Comparison of ENCODE assay signal across 7 cellular contexts in genomic region chr1:222906271-222906739, GRCh38.
DNase-seq lines count a peak whose midpoint lies in the region; ATAC-seq, FAIRE-seq and TF ChIP-seq lines count a peak whose summit lies in the region.
"Not testable (repeated sequence)": the region's sequence is repeated elsewhere in the genome, so short reads cannot be mapped to it uniquely, and the experiment has no call there.

No MANE protein-coding gene starts in this region.

- not testable (repeated sequence) for H3K36me3 Mint-ChIP-seq in endodermal cell (ENCODE audit: low read depth)

- not testable (repeated sequence) for H3K9me3 ChIP-seq in DND-41 (ENCODE audit: insufficient read depth, low read length, severe bottlenecking); Panc1 (ENCODE audit: control insufficient read depth, insufficient read depth, low read depth, low read length); K562 (replicated peaks; ENCODE audit: control insufficient read depth, insufficient read depth, low read depth, low read length); endodermal cell (ENCODE audit: control insufficient read depth, low read length)

- not testable (repeated sequence) for H3K27me3 Mint-ChIP-seq in endodermal cell (ENCODE audit: insufficient read depth)

- H2BK5ac ChIP-seq in mesendoderm (ENCODE audit: low read length): not testable (repeated sequence)

- H3K9me1 ChIP-seq in K562 (ENCODE audit: control insufficient read depth, insufficient read depth, low read length): not testable (repeated sequence)

- not testable (repeated sequence) for H3K4me3 Mint-ChIP-seq in endodermal cell

- not testable (repeated sequence) for H3K79me1 ChIP-seq in mesendoderm (ENCODE audit: low read length)

- H3K4me2 ChIP-seq in DND-41 (ENCODE audit: insufficient read depth, low read length); mesendoderm (ENCODE audit: low read length): not testable (repeated sequence)
- 0 out of 2 replicates have a peak overlapping the region, but pooled peaks have one; percentile 16 for H3K4me2 ChIP-seq in K562 (ENCODE audit: insufficient read depth, low read length)

- TF ChIP-seq CTCF in 22Rv1 (IDR thresholded peaks at IDR 0.05): peak; percentile 45
- TF ChIP-seq CTCF in DND-41 (IDR thresholded peaks at IDR 0.05; ENCODE audit: borderline replicate concordance, extremely low read depth, low read length, poor library complexity, severe bottlenecking): peak; percentile 27
- peak; percentile 21 for TF ChIP-seq CTCF in Panc1 (IDR thresholded peaks at IDR 0.05)
- 0 out of 6 replicates have a peak, but pooled peaks of 1 of the 3 experiments have one; percentile 5 for TF ChIP-seq CTCF in K562 (IDR thresholded peaks at IDR 0.05 in 2 of 3, conservative IDR thresholded peaks at IDR 0.05 in 1 of 3; ENCODE audit: insufficient read depth in 2 of 3, low read depth in 1 of 3, low read length in 3 of 3)
- TF ChIP-seq CTCF in endodermal cell (conservative IDR thresholded peaks at IDR 0.05): peak; percentile 51

- not testable (repeated sequence) for H3K4me1 ChIP-seq in DND-41 (ENCODE audit: insufficient read depth, low read length); Panc1 (ENCODE audit: control insufficient read depth, insufficient read depth, low read length); K562 (replicated peaks in 1 of 2; ENCODE audit: control insufficient read depth in 2 of 2, insufficient read depth in 2 of 2, low read length in 2 of 2); endodermal cell (ENCODE audit: control insufficient read depth, insufficient read depth, low read length); mesendoderm (ENCODE audit: control insufficient read depth, low read depth, low read length)

- H3K36me3 ChIP-seq in DND-41 (ENCODE audit: insufficient read depth, low read length); Panc1 (ENCODE audit: control insufficient read depth, insufficient read depth, low read length); K562 (ENCODE audit: control insufficient read depth, insufficient read depth, low read length); endodermal cell (ENCODE audit: control insufficient read depth, insufficient read depth, low read length); mesendoderm (ENCODE audit: control insufficient read depth, insufficient read depth, low read length): not testable (repeated sequence)

- DNase-seq in DND-41; Panc1 (ENCODE audit: low read depth, low spot score): not testable (repeated sequence)
- DNase-seq in NCI-H2171 treated with DMSO at 0.1 percent for 48 hours (lab: John Stamatoyannopoulos, UW) (peak; percentile 17), K562 (ENCODE audit: extremely low read depth in 1 of 4, low spot score in 3 of 4) (peak in 1 of 4 experiments; percentile 36), endodermal cell (peak; percentile 56), mesendoderm (peak; percentile 37)

- not testable (repeated sequence) for H3K56ac ChIP-seq in mesendoderm (ENCODE audit: low read length)

- H4K8ac ChIP-seq in mesendoderm (ENCODE audit: low read depth, low read length): not testable (repeated sequence)

- H3K79me2 ChIP-seq in DND-41 (ENCODE audit: insufficient read depth, low read length); K562 (ENCODE audit: control insufficient read depth, insufficient read depth, low read length); mesendoderm (ENCODE audit: control insufficient read depth, insufficient read depth, low read length): not testable (repeated sequence)

- not testable (repeated sequence) for H3K4me3 ChIP-seq in DND-41 (ENCODE audit: low read depth in 1 of 2, low read length in 2 of 2); Panc1 (ENCODE audit: low read depth in 2 of 2, low read length in 2 of 2); K562; endodermal cell (ENCODE audit: low read length); mesendoderm (ENCODE audit: low read length)

- H3K18ac ChIP-seq in mesendoderm (ENCODE audit: low read length): not testable (repeated sequence)

- not testable (repeated sequence) for H2BK120ac ChIP-seq in mesendoderm (ENCODE audit: low read depth, low read length)

- H3K27ac ChIP-seq in 22Rv1; DND-41 (ENCODE audit: low read length); Panc1 (ENCODE audit: low read length); endodermal cell (ENCODE audit: low read depth, low read length); mesendoderm (ENCODE audit: low read depth, low read length): not testable (repeated sequence)
- peak overlapping the region; percentile 60; the same call in 1 of the 3 replicates for H3K27ac ChIP-seq in K562 (ENCODE audit: extremely low read depth, low read depth, low read length)

- H3K4me1 Mint-ChIP-seq in endodermal cell: not testable (repeated sequence)

- not testable (repeated sequence) for H3K27me3 ChIP-seq in DND-41 (ENCODE audit: insufficient read depth, low read length, poor library complexity); Panc1 (ENCODE audit: control insufficient read depth, insufficient read depth, low read length); K562 (ENCODE audit: control insufficient read depth in 2 of 2, insufficient read depth in 2 of 2, low read length in 2 of 2); endodermal cell (ENCODE audit: control insufficient read depth, insufficient read depth, low read length, poor library complexity, severe bottlenecking); mesendoderm (ENCODE audit: insufficient read depth, low read length, poor library complexity)

- H3K9ac ChIP-seq in DND-41 (ENCODE audit: low read depth, low read length); endodermal cell (ENCODE audit: extremely low read depth, low read length, poor library complexity, severe bottlenecking); mesendoderm (ENCODE audit: low read length): not testable (repeated sequence)
- peak overlapping the region in 1 of 2 experiments; percentile 32; a peak in 1 of 4 replicates for H3K9ac ChIP-seq in K562 (ENCODE audit: insufficient read depth in 1 of 2, low read depth in 2 of 2, low read length in 2 of 2)

- TF ChIP-seq RAD21 in K562 (CRISPR knock-in tag; conservative IDR thresholded peaks at IDR 0.05 in 1 of 2, IDR thresholded peaks at IDR 0.05 in 1 of 2): not testable (repeated sequence)

- not testable (repeated sequence) for H4K5ac ChIP-seq in mesendoderm (ENCODE audit: low read length)

- H3K27ac Mint-ChIP-seq in endodermal cell: not testable (repeated sequence)

- H2AFZ ChIP-seq in DND-41 (ENCODE audit: low read depth, low read length): not testable (repeated sequence)
- peak overlapping the region; percentile 85 for H2AFZ ChIP-seq in K562 (ENCODE audit: low read depth, low read length)

- H2AK5ac ChIP-seq in mesendoderm (ENCODE audit: low read length): not testable (repeated sequence)

- CTCF ChIA-PET in Panc1 (lab: Charles Lee): not testable (repeated sequence)
- CTCF ChIA-PET in K562 (lab: Yijun Ruan, JAX; ENCODE audit: low intra/inter-chr PET ratio): interaction anchor here (0.7 kb wide), 1 partner anchor 1643 kb away, joined by 3 read pairs; no protein-coding TSS in a partner anchor

- H2BK15ac ChIP-seq in mesendoderm (replicated peaks; ENCODE audit: low read depth): not testable (repeated sequence)

- TF ChIP-seq POLR2A in K562 (conservative IDR thresholded peaks at IDR 0.05): not testable (repeated sequence)

- not testable (repeated sequence) for BruUV-seq in Panc1 (replicated peaks; lab: Mats Ljungman, UMichigan); K562 (replicated peaks; lab: Mats Ljungman, UMichigan)

- ATAC-seq in DND-41 (ENCODE audit: insufficient read depth, low read depth); Panc1: not testable (repeated sequence)
- ATAC-seq in K562: peak; percentile 71

- not testable (repeated sequence) for H4K20me1 ChIP-seq in DND-41 (ENCODE audit: insufficient read depth, low read length); K562 (replicated peaks; ENCODE audit: control insufficient read depth, insufficient read depth, low read length)

- POLR2A ChIA-PET in Panc1 (lab: Charles Lee); K562 (lab: Yijun Ruan, JAX): not testable (repeated sequence)

- not testable (repeated sequence) for H3K23ac ChIP-seq in mesendoderm (ENCODE audit: low read length)

- in situ Hi-C loops in Panc1 (cut with HindIII; ENCODE audit: low pct_unique_long_range_greater_than_20kb, low sequenced_read_pairs); K562 (cut with MboI): not testable (repeated sequence)

- H3K9me3 Mint-ChIP-seq in endodermal cell: not testable (repeated sequence)

- FAIRE-seq in K562 (lab: Jason Lieb, UNC): not testable (repeated sequence)

- 8% methylated on average over 11 of the region's 11 CpGs for WGBS in K562 (ENCODE audit: insufficient coverage, low coverage, missing lambda C conversion rate)
- 91% methylated on average over 9 to 11 of the region's 11 CpGs for WGBS in endodermal cell (ENCODE audit: insufficient coverage in 1 of 2, insufficient read length in 1 of 2), 2 experiments
- no CpG with 5 or more reads among the region's 11 CpGs for WGBS in mesendoderm (ENCODE audit: extremely low coverage, insufficient coverage, low lambda C conversion rate)

- TF ChIP-seq EP300 in K562 (IDR thresholded peaks at IDR 0.05; ENCODE audit: low read length): not testable (repeated sequence)

- intact Hi-C loops in Panc1 (cut with micrococcal nuclease; ENCODE audit: unreplicated experiment); K562 (cut with micrococcal nuclease): not testable (repeated sequence)

- not testable (repeated sequence) for H3K4ac ChIP-seq in mesendoderm (ENCODE audit: low read depth, low read length)

TF ChIP-seq in K562, 482 proteins besides CTCF, POLR2A, EP300 and RAD21 (continues in another document):
- peak; percentile 75; the same call in 1 of the 2 replicates for TF ChIP-seq HEY1 (CRISPR knock-in tag; IDR thresholded peaks at IDR 0.05; ENCODE audit: borderline replicate concordance)
- peak; percentile 87 for TF ChIP-seq ZBTB17 (CRISPR knock-in tag; IDR thresholded peaks at IDR 0.05)
- peak; percentile 52 for TF ChIP-seq MXD1 (CRISPR knock-in tag; IDR thresholded peaks at IDR 0.05; ENCODE audit: borderline replicate concordance, poor library complexity, severe bottlenecking)
